Comparison of ENCODE assay signal across 26 cellular contexts in genomic region chr12:96221391-96221790, GRCh38. TPM values are rescaled to one million over a fixed set of nuclear protein-coding genes. Genes with fewer than 3 reads are reported as not detected.
A peak's percentile ranks its signal among the peaks of the same experiment; 100 is the strongest.
DNase-seq lines count a peak whose midpoint lies in the region; ATAC-seq, FAIRE-seq and TF ChIP-seq lines count a peak whose summit lies in the region.
"Had no signal": no experiment of that assay in that cellular context is flagged by ENCODE, and none has a peak within 500 bp of the region (broad histone marks: within the 10 kb centered on the region; RNA-seq: fewer than 3 reads in every experiment).

No MANE protein-coding gene starts in this region.

- peaks cover 54% of the 10 kb centered on the region for H3K4me1 Mint-ChIP-seq in activated CD4-positive, alpha-beta memory T cell treated with anti-CD3 and anti-CD28 coated beads for 36 hours (ENCODE audit: low read depth)
- H3K4me1 Mint-ChIP-seq in activated CD4-positive, alpha-beta memory T cell treated with anti-CD3 and anti-CD28 coated beads, Interleukin-2, amount 10 ng/mL, durations not matched to agents 7 days and 5 days = peaks cover 33% of the 10 kb centered on the region
- peaks cover 47% of the 10 kb centered on the region for H3K4me1 Mint-ChIP-seq in T-helper 17 cell
- peaks cover 24% of the 10 kb centered on the region for H3K4me1 Mint-ChIP-seq in stimulated activated naive CD8-positive, alpha-beta T cell treated with anti-CD3 and anti-CD28 coated beads, Interleukin-15, amount 100 ng/mL, for 72 hours

- H3K27ac Mint-ChIP-seq in activated CD4-positive, alpha-beta memory T cell treated with anti-CD3 and anti-CD28 coated beads for 36 hours = no peak overlapping the region
- H3K27ac Mint-ChIP-seq in activated CD4-positive, alpha-beta memory T cell treated with anti-CD3 and anti-CD28 coated beads, Interleukin-2, amount 10 ng/mL, durations not matched to agents 7 days and 5 days = no peak overlapping the region
- peak overlapping the region; percentile 90 for H3K27ac Mint-ChIP-seq in T-helper 17 cell
- H3K27ac Mint-ChIP-seq in stimulated activated naive CD8-positive, alpha-beta T cell treated with anti-CD3 and anti-CD28 coated beads, Interleukin-15, amount 100 ng/mL, for 72 hours = no peak overlapping the region
- H3K27ac Mint-ChIP-seq: activated CD4-positive, alpha-beta T cell treated with anti-CD3 and anti-CD28 coated beads for 36 hours; activated naive CD8-positive, alpha-beta T cell treated with anti-CD3 and anti-CD28 coated beads for 36 hours; activated T-helper 2 cell treated with anti-CD3 and anti-CD28 coated beads, Interferon-gamma antibody, Interleukin-2, Interleukin-4, amounts not matched to agents 10 μg/mL and 5 μg/mL and 100 μg/mL, durations not matched to agents 14 hours and 24 hours and 36 hours; stimulated activated naive B cell treated with anti-CD40 and anti-IgM and Interleukin-4, amounts not matched to agents 10 μg/mL and 1 μg/mL and 100 μg/mL, for 72 hours had no signal

- dilution Hi-C loops in endothelial cell of umbilical vein (cut with MboI; ENCODE audit: extremely low pct_ligation_motif_present, low sequenced_read_pairs) = no loop called here

- FAIRE-seq in endothelial cell of umbilical vein (lab: Jason Lieb, UNC) = no peak
- FAIRE-seq: colon, HepG2, small intestine had no signal

- H3K27me3 Mint-ChIP-seq in activated CD4-positive, alpha-beta memory T cell treated with anti-CD3 and anti-CD28 coated beads for 36 hours = no peaks in the 10 kb centered on the region
- H3K27me3 Mint-ChIP-seq in activated CD4-positive, alpha-beta memory T cell treated with anti-CD3 and anti-CD28 coated beads, Interleukin-2, amount 10 ng/mL, durations not matched to agents 7 days and 5 days = no peaks in the 10 kb centered on the region
- no peaks in the 10 kb centered on the region for H3K27me3 Mint-ChIP-seq in T-helper 17 cell
- H3K27me3 Mint-ChIP-seq in stimulated activated naive CD8-positive, alpha-beta T cell treated with anti-CD3 and anti-CD28 coated beads, Interleukin-15, amount 100 ng/mL, for 72 hours = no peaks in the 10 kb centered on the region
- H3K27me3 Mint-ChIP-seq: activated CD4-positive, alpha-beta T cell treated with anti-CD3 and anti-CD28 coated beads for 36 hours; activated naive CD8-positive, alpha-beta T cell treated with anti-CD3 and anti-CD28 coated beads for 36 hours; stimulated activated naive B cell treated with anti-CD40 and anti-IgM and Interleukin-4, amounts not matched to agents 10 μg/mL and 1 μg/mL and 100 μg/mL, for 72 hours had no signal

- H3K4me2 ChIP-seq in endothelial cell of umbilical vein (ENCODE audit: insufficient read depth, low read length) = no peak overlapping the region

- no peaks in the 10 kb centered on the region for H3K9me1 ChIP-seq in endothelial cell of umbilical vein (replicated peaks; ENCODE audit: control insufficient read depth, extremely low read depth, insufficient read depth, low read length)

- no peak overlapping the region for H3K9ac ChIP-seq in endothelial cell of umbilical vein (replicated peaks; ENCODE audit: extremely low read depth, insufficient read depth, low read length)

- TF ChIP-seq POLR2A in endothelial cell of umbilical vein (IDR thresholded peaks at IDR 0.05; ENCODE audit: low read depth, low read length) = no peak

- H4K20me1 ChIP-seq in endothelial cell of umbilical vein (replicated peaks; ENCODE audit: control insufficient read depth, extremely low read depth, insufficient read depth, low read length) = no peaks in the 10 kb centered on the region

- H3K9me3 Mint-ChIP-seq in activated CD4-positive, alpha-beta memory T cell treated with anti-CD3 and anti-CD28 coated beads for 36 hours = peaks cover 2% of the 10 kb centered on the region
- peaks cover 2% of the 10 kb centered on the region for H3K9me3 Mint-ChIP-seq in activated CD4-positive, alpha-beta memory T cell treated with anti-CD3 and anti-CD28 coated beads, Interleukin-2, amount 10 ng/mL, durations not matched to agents 7 days and 5 days
- no peaks in the 10 kb centered on the region for H3K9me3 Mint-ChIP-seq in stimulated activated naive CD8-positive, alpha-beta T cell treated with anti-CD3 and anti-CD28 coated beads, Interleukin-15, amount 100 ng/mL, for 72 hours
- H3K9me3 Mint-ChIP-seq: activated naive CD8-positive, alpha-beta T cell treated with anti-CD3 and anti-CD28 coated beads for 36 hours; activated T-helper 2 cell treated with anti-CD3 and anti-CD28 coated beads, Interferon-gamma antibody, Interleukin-2, Interleukin-4, amounts not matched to agents 10 μg/mL and 5 μg/mL and 100 μg/mL, durations not matched to agents 14 hours and 24 hours and 36 hours; stimulated activated naive B cell treated with anti-CD40 and anti-IgM and Interleukin-4, amounts not matched to agents 10 μg/mL and 1 μg/mL and 100 μg/mL, for 72 hours had no signal

- H2AFZ ChIP-seq in endothelial cell of umbilical vein (ENCODE audit: low read depth, low read length) = no peak overlapping the region

- peaks cover 87% of the 10 kb centered on the region for H3K4me1 ChIP-seq in endothelial cell of umbilical vein (ENCODE audit: control insufficient read depth, extremely low read depth, insufficient read depth, low read length)
- H3K4me1 ChIP-seq: prostate gland had no signal

- H3K27ac ChIP-seq in endothelial cell of umbilical vein (ENCODE audit: insufficient read depth, low read depth, low read length) = peak overlapping the region; percentile 90
- H3K27ac ChIP-seq: 22Rv1, prostate gland, thoracic aorta had no signal

- CTCF ChIA-PET in activated CD4-positive, alpha-beta memory T cell treated with anti-CD3 and anti-CD28 coated beads for 36 hours (lab: Charles Lee) = interaction anchor here (1.2 to 1.4 kb wide), 2 partner anchors 9 to 296 kb away, joined by 3 read pairs; no protein-coding TSS in a partner anchor
- CTCF ChIA-PET in activated CD4-positive, alpha-beta memory T cell treated with anti-CD3 and anti-CD28 coated beads, Interleukin-2, amount 10 ng/mL, durations not matched to agents 7 days and 5 days (lab: Charles Lee) = no interaction called here
- CTCF ChIA-PET in endothelial cell of umbilical vein (lab: Charles Lee) = no interaction called here

- no TSS peak for BruUV-seq in endothelial cell of umbilical vein (replicated peaks; lab: Mats Ljungman, UMichigan)

- no peak overlapping the region for H3K4me3 Mint-ChIP-seq in activated CD4-positive, alpha-beta memory T cell treated with anti-CD3 and anti-CD28 coated beads for 36 hours
- H3K4me3 Mint-ChIP-seq in activated CD4-positive, alpha-beta memory T cell treated with anti-CD3 and anti-CD28 coated beads, Interleukin-2, amount 10 ng/mL, durations not matched to agents 7 days and 5 days = no peak overlapping the region
- no peak overlapping the region for H3K4me3 Mint-ChIP-seq in T-helper 17 cell
- no peak overlapping the region for H3K4me3 Mint-ChIP-seq in stimulated activated naive CD8-positive, alpha-beta T cell treated with anti-CD3 and anti-CD28 coated beads, Interleukin-15, amount 100 ng/mL, for 72 hours
- H3K4me3 Mint-ChIP-seq: activated CD4-positive, alpha-beta T cell treated with anti-CD3 and anti-CD28 coated beads for 36 hours; activated naive CD8-positive, alpha-beta T cell treated with anti-CD3 and anti-CD28 coated beads for 36 hours; stimulated activated naive B cell treated with anti-CD40 and anti-IgM and Interleukin-4, amounts not matched to agents 10 μg/mL and 1 μg/mL and 100 μg/mL, for 72 hours had no signal

- no peaks in the 10 kb centered on the region for H3K9me3 ChIP-seq in T-helper 17 cell (ENCODE audit: control insufficient read depth, low read length, poor library complexity, severe bottlenecking)
- no peaks in the 10 kb centered on the region for H3K9me3 ChIP-seq in endothelial cell of umbilical vein (replicated peaks; ENCODE audit: control insufficient read depth, insufficient read depth, low read length)
- H3K9me3 ChIP-seq: mucosa of descending colon, prostate gland, thoracic aorta had no signal

- intact Hi-C loops in activated CD4-positive, alpha-beta memory T cell treated with anti-CD3 and anti-CD28 coated beads for 36 hours (cut with micrococcal nuclease) = no loop called here
- intact Hi-C loops in endothelial cell of umbilical vein (cut with micrococcal nuclease) = loop anchor here (10.0 kb wide), 1 partner anchor 587 kb away; no protein-coding TSS in a partner anchor

- TF ChIP-seq CTCF in endothelial cell of umbilical vein (IDR thresholded peaks at IDR 0.05; ENCODE audit: extremely low read depth in 1 of 2, insufficient read depth in 1 of 2, low read depth in 1 of 2, low read length in 2 of 2) (no peak), retinal pigment epithelial cell (conservative IDR thresholded peaks at IDR 0.05; ENCODE audit: low read depth, low read length) (no peak)

- H3K79me2 ChIP-seq in endothelial cell of umbilical vein (ENCODE audit: control insufficient read depth, insufficient read depth, low read length) = peaks cover 84% of the 10 kb centered on the region

- H3K36me3 Mint-ChIP-seq in activated CD4-positive, alpha-beta memory T cell treated with anti-CD3 and anti-CD28 coated beads for 36 hours = peaks cover 49% of the 10 kb centered on the region
- peaks cover 64% of the 10 kb centered on the region for H3K36me3 Mint-ChIP-seq in activated CD4-positive, alpha-beta memory T cell treated with anti-CD3 and anti-CD28 coated beads, Interleukin-2, amount 10 ng/mL, durations not matched to agents 7 days and 5 days (ENCODE audit: low read depth)
- no peaks in the 10 kb centered on the region for H3K36me3 Mint-ChIP-seq in T-helper 17 cell (ENCODE audit: low read depth)

- ATAC-seq in T-helper 17 cell = no peak
- ATAC-seq in stimulated activated naive CD8-positive, alpha-beta T cell treated with anti-CD3 and anti-CD28 coated beads, Interleukin-15, amount 100 ng/mL, for 72 hours = no peak
- ATAC-seq: activated CD4-positive, alpha-beta T cell treated with anti-CD3 and anti-CD28 coated beads for 36 hours; HepG2; left lobe of liver; mucosa of descending colon; stimulated activated naive B cell treated with anti-CD40 and anti-IgM and Interleukin-4, amounts not matched to agents 10 μg/mL and 1 μg/mL and 100 μg/mL, for 72 hours had no signal

- POLR2A ChIA-PET in activated CD4-positive, alpha-beta memory T cell treated with anti-CD3 and anti-CD28 coated beads for 36 hours (lab: Charles Lee) = no interaction called here
- POLR2A ChIA-PET in activated CD4-positive, alpha-beta memory T cell treated with anti-CD3 and anti-CD28 coated beads, Interleukin-2, amount 10 ng/mL, durations not matched to agents 7 days and 5 days (lab: Charles Lee) = no interaction called here
- POLR2A ChIA-PET in endothelial cell of umbilical vein (lab: Charles Lee) = no interaction called here

- DNase-seq in activated CD4-positive, alpha-beta memory T cell treated with anti-CD3 and anti-CD28 coated beads for 36 hours = peak; percentile 5
- no peak for DNase-seq in activated CD4-positive, alpha-beta memory T cell treated with anti-CD3 and anti-CD28 coated beads, Interleukin-2, amount 10 ng/mL, durations not matched to agents 7 days and 5 days
- DNase-seq in T-helper 17 cell = no peak
- DNase-seq in endothelial cell of umbilical vein (ENCODE audit: low read depth, low spot score) = no peak
- DNase-seq in retinal pigment epithelial cell (ENCODE audit: low read depth) = peak; percentile 55
- DNase-seq in stimulated activated naive CD8-positive, alpha-beta T cell treated with anti-CD3 and anti-CD28 coated beads, Interleukin-15, amount 100 ng/mL, for 72 hours = no peak
- DNase-seq in GOT3 (lab: John Stamatoyannopoulos, UW) = no peak
- no peak for DNase-seq in NCI-H510A treated with DMSO at 0.1 percent for 48 hours (lab: John Stamatoyannopoulos, UW)
- DNase-seq: activated CD4-positive, alpha-beta T cell treated with anti-CD3 and anti-CD28 coated beads for 36 hours; activated naive CD8-positive, alpha-beta T cell treated with anti-CD3 and anti-CD28 coated beads for 36 hours; GF-D8; NCI-H1105 treated with DMSO at 0.1 percent for 48 hours; NCI-H2081; NCI-H345; OCI-M1; SIG-M5; small intestine; stimulated activated naive B cell treated with anti-CD40 and anti-IgM and Interleukin-4, amounts not matched to agents 10 μg/mL and 1 μg/mL and 100 μg/mL, for 72 hours had no signal

- H3K36me3 ChIP-seq in endothelial cell of umbilical vein (ENCODE audit: control insufficient read depth in 2 of 2, extremely low read depth in 1 of 2, insufficient read depth in 2 of 2, low read length in 2 of 2) = peaks cover 26 to 35% of the 10 kb centered on the region in 2 experiments
- H3K36me3 ChIP-seq: prostate gland, thoracic aorta had no signal

- no peaks in the 10 kb centered on the region for H3K27me3 ChIP-seq in endothelial cell of umbilical vein (ENCODE audit: control insufficient read depth in 2 of 2, insufficient read depth in 2 of 2, low read length in 2 of 2)

- no peak overlapping the region for H3K4me3 ChIP-seq in endothelial cell of umbilical vein (replicated peaks in 1 of 3; ENCODE audit: insufficient read depth in 1 of 3, low read depth in 1 of 3, low read length in 3 of 3)
- H3K4me3 ChIP-seq in retinal pigment epithelial cell (ENCODE audit: low read length) = no peak overlapping the region
- H3K4me3 ChIP-seq: mucosa of descending colon, prostate gland, thoracic aorta had no signal

RNA-seq across cellular contexts. Expression of gene ELK3, which starts 27.2 kb away (rescaled TPM):
- 10 to 100 TPM; 23.9 to 24.1 TPM for total RNA-seq in activated CD4-positive, alpha-beta memory T cell treated with anti-CD3 and anti-CD28 coated beads for 36 hours
- total RNA-seq in activated CD4-positive, alpha-beta memory T cell treated with anti-CD3 and anti-CD28 coated beads, Interleukin-2, amount 10 ng/mL, durations not matched to agents 7 days and 5 days = 10 to 100 TPM; 46.3 TPM
- total RNA-seq in T-helper 17 cell (10 to 100 TPM; 68.8 to 71.2 TPM), endothelial cell of umbilical vein (128 and 132 TPM in 2 replicates)
- polyA plus RNA-seq in endothelial cell of umbilical vein = 51.4 and 64.8 TPM in 2 replicates
- 65.6 and 73.3 TPM in 2 replicates for polyA plus RNA-seq in endothelial cell of umbilical vein (2011; cell fraction: cytosol; rRNA removed)
- polyA plus RNA-seq in endothelial cell of umbilical vein (2011; cell fraction: nucleus; rRNA removed) = 55.3 and 57.1 TPM in 2 replicates
- 123 and 151 TPM in 2 replicates for polyA plus RNA-seq in endothelial cell of umbilical vein (2012)
- polyA minus RNA-seq in endothelial cell of umbilical vein = 66.8 and 84.1 TPM in 2 replicates
- polyA minus RNA-seq in endothelial cell of umbilical vein (2011; cell fraction: cytosol; rRNA and poly(A)+ RNA removed) = 6.1 TPM
- polyA minus RNA-seq in endothelial cell of umbilical vein (2011; cell fraction: nucleus; rRNA and poly(A)+ RNA removed) = 76.7 and 83.6 TPM in 2 replicates

Comparison
In these comparisons a context has a peak if more than half of its experiments do, and no peak if none do; other contexts are left out.
1. DNase-seq: peak in activated CD4-positive, alpha-beta memory T cell treated with anti-CD3 and anti-CD28 coated beads for 36 hours (single experiment) and retinal pigment epithelial cell (single experiment); none in activated CD4-positive, alpha-beta memory T cell treated with anti-CD3 and anti-CD28 coated beads, Interleukin-2, amount 10 ng/mL, durations not matched to agents 7 days and 5 days (single experiment), T-helper 17 cell (0 of 3), endothelial cell of umbilical vein (single experiment), stimulated activated naive CD8-positive, alpha-beta T cell treated with anti-CD3 and anti-CD28 coated beads, Interleukin-15, amount 100 ng/mL, for 72 hours (0 of 2), GOT3 (single experiment) and NCI-H510A treated with DMSO at 0.1 percent for 48 hours (single experiment).